In genomic region chr18:23943104-23943503, GRCh38 we compare ENCODE assay signal across 1 cellular context.
TF ChIP-seq lines count a peak whose summit lies in the region.

No MANE protein-coding gene starts in this region.

TF ChIP-seq in WTC11, 78 proteins besides CTCF, POLR2A, EP300 and RAD21 (continued from another document):
- TF ChIP-seq FOXP4 (CRISPR knock-in tag; IDR thresholded peaks at IDR 0.05) (no peak), KAT7 (CRISPR knock-in tag; IDR thresholded peaks at IDR 0.05; ENCODE audit: borderline replicate concordance) (no peak)
